ENCODE assay signal across 27 cellular contexts in genomic region chr3:114716916-114717315, GRCh38.
"Had no signal": no experiment of that assay in that cellular context is flagged by ENCODE, and none has a peak within 500 bp of the region (broad histone marks: within the 10 kb centered on the region; RNA-seq: fewer than 3 reads in every experiment).

No MANE protein-coding gene starts in this region.

- H3K27ac Mint-ChIP-seq: activated CD4-positive, alpha-beta memory T cell treated with anti-CD3 and anti-CD28 coated beads for 36 hours; activated CD4-positive, alpha-beta T cell treated with anti-CD3 and anti-CD28 coated beads, Interleukin-2, amount 10 ng/mL, durations not matched to agents 7 days and 5 days; activated naive CD4-positive, alpha-beta T cell treated with anti-CD3 and anti-CD28 coated beads, Interleukin-2, amount 10 ng/mL, durations not matched to agents 7 days and 5 days; activated naive CD8-positive, alpha-beta T cell treated with anti-CD3 and anti-CD28 coated beads for 36 hours; activated T-cell treated with anti-CD3 and anti-CD28 coated beads, Interleukin-2, amount 50 U/mL, for 72 hours; activated T-helper 2 cell treated with anti-CD3 and anti-CD28 coated beads, Interferon-gamma antibody, Interleukin-2, Interleukin-4, amounts not matched to agents 10 μg/mL and 5 μg/mL and 100 μg/mL, durations not matched to agents 14 hours and 24 hours and 36 hours; T-cell had no signal

- H3K9me3 ChIP-seq: ascending aorta had no signal

- FAIRE-seq: K562 had no signal

- DNase-seq: activated CD4-positive, alpha-beta memory T cell treated with anti-CD3 and anti-CD28 coated beads for 36 hours; activated CD4-positive, alpha-beta T cell treated with anti-CD3 and anti-CD28 coated beads, Interleukin-2, amount 10 ng/mL, durations not matched to agents 7 days and 5 days; activated CD4-positive, CD25-positive, alpha-beta regulatory T cell; activated CD8-positive, alpha-beta memory T cell treated with anti-CD3 and anti-CD28 coated beads, Interleukin-2, amount 50 U/mL, for 4 hours; activated gamma-delta T cell treated with Interleukin-2 at 50 U/mL for 16 hours; activated naive CD4-positive, alpha-beta T cell treated with anti-CD3 and anti-CD28 coated beads, Interleukin-2, amount 10 ng/mL, durations not matched to agents 7 days and 5 days; activated naive CD8-positive, alpha-beta T cell treated with anti-CD3 and anti-CD28 coated beads for 36 hours; activated T-cell treated with anti-CD3 and anti-CD28 coated beads, Interleukin-2, amount 50 U/mL, for 72 hours; Kasumi-1; NCI-H1092; NCI-H1417; NCI-H1694; NCI-H2029; NCI-H2107; NCI-H2171 treated with DMSO at 0.1 percent for 48 hours; NCI-H226; NCI-H774; OCI-M1; RPMI8226; T-cell had no signal

- ATAC-seq: activated T-cell treated with anti-CD3 and anti-CD28 coated beads, Interleukin-2, amount 50 U/mL, for 72 hours; K562; Panc1; Right ventricle myocardium inferior; T-cell had no signal

- H3K4me3 Mint-ChIP-seq: activated CD4-positive, alpha-beta memory T cell treated with anti-CD3 and anti-CD28 coated beads for 36 hours; activated CD4-positive, alpha-beta T cell treated with anti-CD3 and anti-CD28 coated beads, Interleukin-2, amount 10 ng/mL, durations not matched to agents 7 days and 5 days; activated naive CD4-positive, alpha-beta T cell treated with anti-CD3 and anti-CD28 coated beads, Interleukin-2, amount 10 ng/mL, durations not matched to agents 7 days and 5 days; activated naive CD8-positive, alpha-beta T cell treated with anti-CD3 and anti-CD28 coated beads for 36 hours; activated T-cell treated with anti-CD3 and anti-CD28 coated beads, Interleukin-2, amount 50 U/mL, for 72 hours; brain; central memory CD8-positive, alpha-beta T cell; T-cell had no signal

- H3K36me3 Mint-ChIP-seq: activated naive CD4-positive, alpha-beta T cell treated with anti-CD3 and anti-CD28 coated beads, Interleukin-2, amount 10 ng/mL, durations not matched to agents 7 days and 5 days; brain had no signal

- H3K9me3 Mint-ChIP-seq: activated CD4-positive, alpha-beta memory T cell treated with anti-CD3 and anti-CD28 coated beads for 36 hours; activated CD4-positive, alpha-beta T cell treated with anti-CD3 and anti-CD28 coated beads, Interleukin-2, amount 10 ng/mL, durations not matched to agents 7 days and 5 days; activated naive CD4-positive, alpha-beta T cell treated with anti-CD3 and anti-CD28 coated beads, Interleukin-2, amount 10 ng/mL, durations not matched to agents 7 days and 5 days; activated naive CD8-positive, alpha-beta T cell treated with anti-CD3 and anti-CD28 coated beads for 36 hours; activated T-cell treated with anti-CD3 and anti-CD28 coated beads, Interleukin-2, amount 50 U/mL, for 72 hours; activated T-helper 2 cell treated with anti-CD3 and anti-CD28 coated beads, Interferon-gamma antibody, Interleukin-2, Interleukin-4, amounts not matched to agents 10 μg/mL and 5 μg/mL and 100 μg/mL, durations not matched to agents 14 hours and 24 hours and 36 hours; brain; central memory CD8-positive, alpha-beta T cell; T-cell had no signal

- H3K27me3 Mint-ChIP-seq: activated CD4-positive, alpha-beta memory T cell treated with anti-CD3 and anti-CD28 coated beads for 36 hours; activated CD4-positive, alpha-beta T cell treated with anti-CD3 and anti-CD28 coated beads, Interleukin-2, amount 10 ng/mL, durations not matched to agents 7 days and 5 days; activated naive CD4-positive, alpha-beta T cell treated with anti-CD3 and anti-CD28 coated beads, Interleukin-2, amount 10 ng/mL, durations not matched to agents 7 days and 5 days; activated naive CD8-positive, alpha-beta T cell treated with anti-CD3 and anti-CD28 coated beads for 36 hours; brain; central memory CD8-positive, alpha-beta T cell; T-cell had no signal
